Comparison of ENCODE assay signal across 8 cellular contexts in genomic region chr19:5031231-5032100, GRCh38.
DNase-seq lines count a peak whose midpoint lies in the region; ATAC-seq and TF ChIP-seq lines count a peak whose summit lies in the region.

No MANE protein-coding gene starts in this region.

- POLR2A ChIA-PET in activated naive CD8-positive, alpha-beta T cell treated with anti-CD3 and anti-CD28 coated beads, Interleukin-2, amount 10 ng/mL, durations not matched to agents 7 days and 5 days (lab: Charles Lee): no interaction called here

- no peak overlapping the region for H3K9ac ChIP-seq in MM.1S (ENCODE audit: low read length)

- no peaks in the 10 kb centered on the region for H3K36me3 Mint-ChIP-seq in activated naive CD8-positive, alpha-beta T cell treated with anti-CD3 and anti-CD28 coated beads, Interleukin-2, amount 10 ng/mL, durations not matched to agents 7 days and 5 days

- intact Hi-C loops in cardiac septum (cut with DNase I): loop anchor here (2.0 to 5.0 kb wide), 3 partner anchors 64 to 221 kb away; partner anchors contain the start of gene KDM4B
- intact Hi-C loops in psoas muscle (cut with DNase I): loop anchor here (2.0 to 10.0 kb wide), 8 partner anchors 34 to 219 kb away; no protein-coding TSS in a partner anchor
- intact Hi-C loops in uterus (cut with DNase I; ENCODE audit: low total_unique reads): loop anchor here (2.0 to 5.0 kb wide), 2 partner anchors 159 to 219 kb away; no protein-coding TSS in a partner anchor

- no peak overlapping the region for H3K27ac ChIP-seq in MM.1S (ENCODE audit: low read length)
- peak overlapping the region; percentile 41 for H3K27ac ChIP-seq in psoas muscle
- peak overlapping the region in 1 of 2 donors; percentile 21 for H3K27ac ChIP-seq in uterus

- TF ChIP-seq POLR2A in uterus (IDR thresholded peaks at IDR 0.05): no peak

- peak; percentile 76 for DNase-seq in A172 (ENCODE audit: low spot score)
- peak; percentile 72 for DNase-seq in MM.1S
- DNase-seq in SW480 (ENCODE audit: low spot score): peak; percentile 62
- peak; percentile 87 for DNase-seq in activated naive CD8-positive, alpha-beta T cell treated with anti-CD3 and anti-CD28 coated beads, Interleukin-2, amount 10 ng/mL, durations not matched to agents 7 days and 5 days
- DNase-seq in cardiac septum (ENCODE audit: low spot score): peak; percentile 90
- DNase-seq in psoas muscle: peak; percentile 86 to 91
- peak; percentile 84 to 89 for DNase-seq in uterus

- H3K79me2 ChIP-seq in MM.1S (ENCODE audit: low read length): peaks cover 61% of the 10 kb centered on the region

- no peaks in the 10 kb centered on the region for H3K9me3 Mint-ChIP-seq in activated naive CD8-positive, alpha-beta T cell treated with anti-CD3 and anti-CD28 coated beads, Interleukin-2, amount 10 ng/mL, durations not matched to agents 7 days and 5 days

- no peaks in the 10 kb centered on the region for H3F3A ChIP-seq in MM.1S (ENCODE audit: insufficient read depth, low read length)

- no peaks in the 10 kb centered on the region for H3K27me3 Mint-ChIP-seq in activated naive CD8-positive, alpha-beta T cell treated with anti-CD3 and anti-CD28 coated beads, Interleukin-2, amount 10 ng/mL, durations not matched to agents 7 days and 5 days

- no peak overlapping the region for H3K4me2 ChIP-seq in MM.1S (ENCODE audit: low read depth, low read length)

- WGBS in psoas muscle, 3 donors: 35 to 49% (median 36%) methylated on average over 29 of the region's 29 CpGs

- H3K9me3 ChIP-seq in MM.1S (replicated peaks; ENCODE audit: insufficient read depth, low read length) (no peaks in the 10 kb centered on the region), psoas muscle (no peaks in the 10 kb centered on the region), uterus (no peaks in the 10 kb centered on the region)

- no peaks in the 10 kb centered on the region for H3K9me2 ChIP-seq in MM.1S (replicated peaks; ENCODE audit: insufficient read depth, low read length)

- H4K20me1 ChIP-seq in MM.1S (ENCODE audit: insufficient read depth, low read length): peaks cover 18% of the 10 kb centered on the region

- H3K4me3 ChIP-seq in MM.1S (ENCODE audit: low read length) (no peak overlapping the region), psoas muscle (no peak overlapping the region), uterus (no peak overlapping the region)

- ATAC-seq in GM18498 (IDR thresholded peaks at IDR 0.05; ENCODE audit: unreplicated experiment) (peak; percentile 55), psoas muscle (peak; percentile 80 to 87 (median 81))
- peak; percentile 73 for ATAC-seq in activated naive CD8-positive, alpha-beta T cell treated with anti-CD3 and anti-CD28 coated beads, Interleukin-2, amount 10 ng/mL, durations not matched to agents 7 days and 5 days (ENCODE audit: low read depth)

- no peaks in the 10 kb centered on the region for H3K4me1 ChIP-seq in MM.1S (ENCODE audit: low read length)
- peaks cover 37% of the 10 kb centered on the region for H3K4me1 ChIP-seq in psoas muscle
- peaks cover 0 to 12% of the 10 kb centered on the region in 2 donors for H3K4me1 ChIP-seq in uterus

- TF ChIP-seq CTCF in MM.1S (IDR thresholded peaks at IDR 0.05; ENCODE audit: low read length) (peak; percentile 98), psoas muscle (IDR thresholded peaks at IDR 0.05) (peak; percentile 93), uterus (IDR thresholded peaks at IDR 0.05) (peak; percentile 89 to 97 (median 96))

- H3K36me3 ChIP-seq in MM.1S (replicated peaks; ENCODE audit: insufficient read depth, low read length) (no peaks in the 10 kb centered on the region; the same call in 1 of the 2 replicates), psoas muscle (ENCODE audit: insufficient read depth in 1 of 2, low read depth in 1 of 2) (peaks cover 0 to 13% of the 10 kb centered on the region in 2 donors), uterus (no peaks in the 10 kb centered on the region)

- no peak overlapping the region for H2AFZ ChIP-seq in MM.1S (ENCODE audit: low read length)

- no peak overlapping the region for H3K4me3 Mint-ChIP-seq in activated naive CD8-positive, alpha-beta T cell treated with anti-CD3 and anti-CD28 coated beads, Interleukin-2, amount 10 ng/mL, durations not matched to agents 7 days and 5 days

- H3K27ac Mint-ChIP-seq in activated naive CD8-positive, alpha-beta T cell treated with anti-CD3 and anti-CD28 coated beads, Interleukin-2, amount 10 ng/mL, durations not matched to agents 7 days and 5 days: no peak overlapping the region

- H3K27me3 ChIP-seq in MM.1S (replicated peaks; ENCODE audit: insufficient read depth, low read length) (no peaks in the 10 kb centered on the region), psoas muscle (ENCODE audit: insufficient read depth in 3 of 3, low read length in 2 of 3) (no peaks in the 10 kb centered on the region), uterus (no peaks in the 10 kb centered on the region)

- peaks cover 3% of the 10 kb centered on the region for H3K4me1 Mint-ChIP-seq in activated naive CD8-positive, alpha-beta T cell treated with anti-CD3 and anti-CD28 coated beads, Interleukin-2, amount 10 ng/mL, durations not matched to agents 7 days and 5 days
